ENCODE assay signal across 8 cellular contexts in the genomic region with DNA sequence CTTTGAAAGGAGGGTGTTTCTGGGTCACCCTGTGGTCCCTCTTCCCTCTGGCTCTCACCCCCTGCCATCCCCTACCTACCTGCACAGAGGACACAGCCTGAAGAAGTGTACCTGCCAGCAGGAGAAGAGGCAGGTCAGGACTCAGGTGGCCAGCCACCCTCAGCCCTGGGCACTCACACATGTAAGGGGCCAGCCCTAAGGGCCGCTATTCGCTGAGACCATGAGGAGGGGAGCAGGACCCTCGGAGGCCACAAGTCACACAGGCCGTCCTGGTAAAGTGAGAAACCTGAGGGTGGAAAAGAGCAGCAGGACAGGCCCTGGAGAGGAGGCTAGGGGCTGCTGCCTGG. TPM values are rescaled to one million over a fixed set of nuclear protein-coding genes. Genes with fewer than 3 reads are reported as not detected.
DNase-seq lines count a peak whose midpoint lies in the region; ATAC-seq and TF ChIP-seq lines count a peak whose summit lies in the region.

No MANE protein-coding gene starts in this region.

- peak overlapping the region; percentile 55 for H3K9ac ChIP-seq in mammary epithelial cell (ENCODE audit: insufficient read depth, low read length)

- BruUV-seq in mammary epithelial cell (replicated peaks; lab: Mats Ljungman, UMichigan) = no TSS peak

- TF ChIP-seq CTCF in BJ (IDR thresholded peaks at IDR 0.05; ENCODE audit: insufficient read depth, low read depth, low read length) = no peak
- TF ChIP-seq CTCF in mammary epithelial cell (conservative IDR thresholded peaks at IDR 0.05 in 1 of 2, IDR thresholded peaks at IDR 0.05 in 1 of 2; ENCODE audit: extremely low read depth in 1 of 2, insufficient read depth in 1 of 2, low read depth in 1 of 2, low read length in 2 of 2) = no peak

- CTCF ChIA-PET in BJ (lab: Yijun Ruan, JAX) = interaction anchor here (0.7 to 2.4 kb wide), 5 partner anchors 11 to 60 kb away, joined by 4 to 20 read pairs (median 5); a partner anchor contains a TSS
- CTCF ChIA-PET in mammary epithelial cell (lab: Charles Lee; ENCODE audit: low non-redundant PET) = interaction anchor here (0.6 kb wide), 1 partner anchor 24 kb away, joined by 4 read pairs; no protein-coding TSS in a partner anchor

- H3K4me1 ChIP-seq in mammary epithelial cell (ENCODE audit: insufficient read depth, low read length) (peaks cover 21% of the 10 kb centered on the region), muscle layer of duodenum (ENCODE audit: control insufficient read depth in 1 of 2, insufficient read depth in 2 of 2, low read length in 2 of 2) (peaks cover 12% of the 10 kb centered on the region in 2 donors)

- in situ Hi-C loops in mammary epithelial cell (cut with MboI; ENCODE audit: low sequenced_read_pairs in 2 of 2) = no loop called here

- peak; percentile 0 for ATAC-seq in HG03066 (IDR thresholded peaks at IDR 0.05; ENCODE audit: low read depth, unreplicated experiment)

- H2AFZ ChIP-seq in mammary epithelial cell (ENCODE audit: low read depth, low read length) = peak overlapping the region; percentile 93

- 4% methylated on average over 4 of the region's 4 CpGs for WGBS in mammary epithelial cell (ENCODE audit: low coverage, missing lambda C conversion rate)

- DNase-seq in BJ (ENCODE audit: low read depth) (no peak), mammary epithelial cell (no peak), SIG-M5 treated with dmso at 0.1 percent for 504 hours (lab: John Stamatoyannopoulos, UW; ENCODE audit: unreplicated experiment) (no peak), Ammon's horn (ENCODE audit: low spot score) (no peak)
- no peak for DNase-seq in stimulated activated CD4-positive, alpha-beta T cell treated with anti-CD3 and anti-CD28 coated beads, Interleukin-4, amount 100 ng/mL, for 4 hours
- no peak for DNase-seq in stimulated activated naive CD4-positive, alpha-beta T cell treated with Interleukin-2 at 50 U/mL for 16 hours (lab: John Stamatoyannopoulos, UW)

- H3K36me3 ChIP-seq in BJ (ENCODE audit: control insufficient read depth, insufficient read depth, low read length) (peaks cover 3% of the 10 kb centered on the region; the same call in 1 of the 2 replicates), mammary epithelial cell (ENCODE audit: insufficient read depth, low read length) (peaks cover 12% of the 10 kb centered on the region), muscle layer of duodenum (ENCODE audit: control insufficient read depth in 1 of 2, insufficient read depth in 2 of 2, low read length in 2 of 2) (peaks cover 5 to 16% of the 10 kb centered on the region in 2 donors)

- no peaks in the 10 kb centered on the region for H3K27me3 ChIP-seq in BJ (ENCODE audit: control insufficient read depth, insufficient read depth, low read length)
- H3K27me3 ChIP-seq in mammary epithelial cell (ENCODE audit: insufficient read depth, low read length) = no peaks in the 10 kb centered on the region
- no peaks in the 10 kb centered on the region for H3K27me3 ChIP-seq in muscle layer of duodenum (ENCODE audit: low read depth, low read length)

- H3K79me2 ChIP-seq in mammary epithelial cell (ENCODE audit: insufficient read depth, low read length) = peaks cover 26% of the 10 kb centered on the region

- dilution Hi-C loops in mammary epithelial cell (cut with HindIII; ENCODE audit: low sequenced_read_pairs) = no loop called here

- H3K9me3 ChIP-seq in mammary epithelial cell (replicated peaks; ENCODE audit: insufficient read depth, low read length) = no peaks in the 10 kb centered on the region
- H3K9me3 ChIP-seq in muscle layer of duodenum (ENCODE audit: control insufficient read depth in 1 of 2, low read length in 2 of 2) = no peaks in the 10 kb centered on the region

- H3K4me2 ChIP-seq in mammary epithelial cell (ENCODE audit: insufficient read depth, low read depth, low read length) = peak overlapping the region; percentile 97

- H3K27ac ChIP-seq in mammary epithelial cell (ENCODE audit: insufficient read depth, low read depth, low read length) (peak overlapping the region; percentile 54), muscle layer of duodenum (ENCODE audit: low read length) (peak overlapping the region; percentile 30)

- H4K20me1 ChIP-seq in mammary epithelial cell (ENCODE audit: insufficient read depth, low read length) = no peaks in the 10 kb centered on the region

- intact Hi-C loops in mammary epithelial cell (cut with micrococcal nuclease) = loop anchor here (1.0 kb wide), 3 partner anchors 14 to 49 kb away; a partner anchor contains a TSS

- POLR2A ChIA-PET in BJ (lab: Charles Lee) = no interaction called here

- H3K4me3 ChIP-seq in BJ (ENCODE audit: low read depth, low read length) (peak overlapping the region; percentile 50), mammary epithelial cell (replicated peaks in 1 of 3; ENCODE audit: insufficient read depth in 1 of 3, low read depth in 2 of 3, low read length in 3 of 3) (peak overlapping the region; percentile 58 to 67 (median 61)), muscle layer of duodenum (ENCODE audit: low read depth in 1 of 2, low read length in 2 of 2) (peak overlapping the region; percentile 72 to 74)

RNA-seq across cellular contexts. Expression of a gene that starts 1.2 kb away (rescaled TPM):
- polyA plus RNA-seq in BJ (2011; rRNA removed) = 13.1 and 19.5 TPM in 2 replicates
- 3.6 and 5.7 TPM in 2 replicates for polyA minus RNA-seq in BJ (2011; rRNA and poly(A)+ RNA removed)
- total RNA-seq in mammary epithelial cell = 10 to 100 TPM in 1 of 2 donors, 1 to 10 TPM in 1; 9.0 to 39.9 TPM
- 27.9 TPM for polyA plus RNA-seq in mammary epithelial cell
- 21.7 TPM for polyA minus RNA-seq in mammary epithelial cell

RNA-seq across cellular contexts. Expression of a gene that starts 19.7 kb away (rescaled TPM):
- polyA plus RNA-seq in BJ (2011; rRNA removed) (13.9 and 17.1 TPM in 2 replicates), mammary epithelial cell (21.6 TPM)
- 13.2 and 16.0 TPM in 2 replicates for polyA minus RNA-seq in BJ (2011; rRNA and poly(A)+ RNA removed)
- 10 to 100 TPM; 20.5 to 22.5 TPM for total RNA-seq in mammary epithelial cell
- polyA minus RNA-seq in mammary epithelial cell = 27.4 TPM

RNA-seq across cellular contexts. Expression of a gene that starts 32.0 kb away (rescaled TPM):
- polyA plus RNA-seq in BJ (2011; rRNA removed) = 23.2 and 32.5 TPM in 2 replicates
- polyA minus RNA-seq in BJ (2011; rRNA and poly(A)+ RNA removed) = 18.2 and 26.6 TPM in 2 replicates
- 10 to 100 TPM; 22.3 to 30.3 TPM for total RNA-seq in mammary epithelial cell
- polyA plus RNA-seq in mammary epithelial cell = 19.8 TPM
- 38.7 TPM for polyA minus RNA-seq in mammary epithelial cell

RNA-seq across cellular contexts. Expression of a gene that starts 48.3 kb away (rescaled TPM):
- polyA plus RNA-seq in BJ (2011; rRNA removed) = 3.8 and 4.2 TPM in 2 replicates
- polyA minus RNA-seq in BJ (2011; rRNA and poly(A)+ RNA removed) = 3.1 and 3.9 TPM in 2 replicates
- 1 to 10 TPM; 3.8 to 4.2 TPM for total RNA-seq in mammary epithelial cell
- polyA plus RNA-seq in mammary epithelial cell = 3.9 TPM
- polyA minus RNA-seq in mammary epithelial cell = not detected
